Comparison of ENCODE assay signal across 8 cellular contexts in the genomic region with DNA sequence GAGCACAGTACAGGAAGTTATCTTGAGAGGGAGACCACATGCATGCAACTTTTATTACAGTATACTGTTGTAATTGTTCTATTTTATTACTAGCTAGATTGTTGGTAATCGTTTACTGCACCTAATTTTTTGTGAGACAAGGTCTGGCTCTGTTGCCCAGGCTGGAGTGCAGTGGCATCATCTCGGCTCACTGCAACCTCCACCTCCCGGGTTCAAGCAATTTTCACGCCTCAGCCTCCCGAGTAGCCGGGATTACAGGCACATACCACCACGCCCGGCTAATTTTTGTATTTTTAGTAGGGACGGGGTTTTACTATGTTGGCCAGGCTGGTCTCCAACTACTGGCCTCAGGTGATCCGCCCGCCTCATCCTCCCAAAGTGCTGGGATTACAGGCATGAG. TPM values are rescaled to one million over a fixed set of nuclear protein-coding genes. Genes with fewer than 3 reads are reported as not detected.
A peak's percentile ranks its signal among the peaks of the same experiment; 100 is the strongest.
DNase-seq lines count a peak whose midpoint lies in the region; ATAC-seq and TF ChIP-seq lines count a peak whose summit lies in the region.
"Not testable (repeated sequence)": the region's sequence is repeated elsewhere in the genome, so short reads cannot be mapped to it uniquely, and the experiment has no call there.

No MANE protein-coding gene starts in this region.

- DNase-seq in DND-41; NB4 (ENCODE audit: low read depth); activated CD4-positive, alpha-beta memory T cell treated with anti-CD3 and anti-CD28 coated beads for 36 hours; breast epithelium (ENCODE audit: low spot score in 2 of 2); foreskin fibroblast; retinal pigment epithelial cell (ENCODE audit: low read depth); uterus: not testable (repeated sequence)

- peaks cover 17% of the 10 kb centered on the region for H3K36me3 Mint-ChIP-seq in activated CD4-positive, alpha-beta memory T cell treated with anti-CD3 and anti-CD28 coated beads for 36 hours

- not testable (repeated sequence) for H2AFZ ChIP-seq in DND-41 (ENCODE audit: low read depth, low read length)

- H3K4me1 ChIP-seq in DND-41 (ENCODE audit: insufficient read depth, low read length): peaks cover 33% of the 10 kb centered on the region
- H3K4me1 ChIP-seq in breast epithelium: peaks cover 5 to 24% of the 10 kb centered on the region in 2 donors
- not testable (repeated sequence) for H3K4me1 ChIP-seq in mesodermal cell (ENCODE audit: control insufficient read depth, insufficient read depth, low read length, poor library complexity, severe bottlenecking); uterus

- H3K4me3 ChIP-seq in DND-41 (ENCODE audit: low read depth in 1 of 2, low read length in 2 of 2): peak overlapping the region; percentile 81 to 100
- H3K4me3 ChIP-seq in NB4 (ENCODE audit: low read depth, low read length): peak overlapping the region; percentile 100
- H3K4me3 ChIP-seq in breast epithelium: peak overlapping the region; percentile 69 to 99 (median 88)
- peak overlapping the region; percentile 67 to 79 for H3K4me3 ChIP-seq in foreskin fibroblast (ENCODE audit: low read depth in 1 of 2, low read length in 2 of 2)
- peak overlapping the region; percentile 88 for H3K4me3 ChIP-seq in mesodermal cell (ENCODE audit: extremely low read depth, insufficient read depth, low read length, poor library complexity, severe bottlenecking)
- peak overlapping the region; percentile 92 for H3K4me3 ChIP-seq in retinal pigment epithelial cell (ENCODE audit: low read length)
- H3K4me3 ChIP-seq in uterus: peak overlapping the region; percentile 65 to 99

- not testable (repeated sequence) for TF ChIP-seq CTCF in DND-41 (IDR thresholded peaks at IDR 0.05; ENCODE audit: borderline replicate concordance, extremely low read depth, low read length, poor library complexity, severe bottlenecking); NB4 (IDR thresholded peaks at IDR 0.05; ENCODE audit: low read depth, low read length); breast epithelium (IDR thresholded peaks at IDR 0.05); foreskin fibroblast (IDR thresholded peaks at IDR 0.05; ENCODE audit: low read depth, low read length); retinal pigment epithelial cell (conservative IDR thresholded peaks at IDR 0.05; ENCODE audit: low read depth, low read length); uterus (IDR thresholded peaks at IDR 0.05)

- not testable (repeated sequence) for H3K9me3 ChIP-seq in DND-41 (ENCODE audit: insufficient read depth, low read length, severe bottlenecking); breast epithelium; mesodermal cell (ENCODE audit: control insufficient read depth, low read length); uterus

- TF ChIP-seq POLR2A in NB4 (IDR thresholded peaks at IDR 0.05; ENCODE audit: extremely low read depth, insufficient read length); breast epithelium (IDR thresholded peaks at IDR 0.05); uterus (IDR thresholded peaks at IDR 0.05): not testable (repeated sequence)

- H3K27ac Mint-ChIP-seq in activated CD4-positive, alpha-beta memory T cell treated with anti-CD3 and anti-CD28 coated beads for 36 hours: not testable (repeated sequence)

- WGBS in mesodermal cell (ENCODE audit: insufficient coverage in 2 of 2), 2 experiments: 37 to 40% methylated on average over 2 to 5 of the region's 11 CpGs

- H3K9me3 Mint-ChIP-seq in activated CD4-positive, alpha-beta memory T cell treated with anti-CD3 and anti-CD28 coated beads for 36 hours: not testable (repeated sequence)

- peak overlapping the region; percentile 94 for H3K9ac ChIP-seq in DND-41 (ENCODE audit: low read depth, low read length)

- peaks cover 56% of the 10 kb centered on the region for H3K79me2 ChIP-seq in DND-41 (ENCODE audit: insufficient read depth, low read length)

- ATAC-seq in DND-41 (ENCODE audit: insufficient read depth, low read depth): not testable (repeated sequence)

- H3K4me3 Mint-ChIP-seq in activated CD4-positive, alpha-beta memory T cell treated with anti-CD3 and anti-CD28 coated beads for 36 hours: peak overlapping the region; percentile 92

- H3K27me3 ChIP-seq in DND-41 (ENCODE audit: insufficient read depth, low read length, poor library complexity); breast epithelium; uterus: not testable (repeated sequence)

- intact Hi-C loops in activated CD4-positive, alpha-beta memory T cell treated with anti-CD3 and anti-CD28 coated beads for 36 hours (cut with micrococcal nuclease): loop anchor here (10.0 kb wide), 2 partner anchors 132 to 168 kb away; a partner anchor contains a TSS
- intact Hi-C loops in breast epithelium (cut with DNase I; ENCODE audit: low total_unique reads): loop anchor here (10.0 kb wide), 1 partner anchor 168 kb away; a partner anchor contains a TSS
- intact Hi-C loops in uterus (cut with DNase I; ENCODE audit: low total_unique reads): not testable (repeated sequence)

- H3K27ac ChIP-seq in DND-41 (ENCODE audit: low read length); mesodermal cell (ENCODE audit: low read depth, low read length, severe bottlenecking): not testable (repeated sequence)
- H3K27ac ChIP-seq in breast epithelium (peak overlapping the region in 1 of 2 donors; percentile 76), uterus (peak overlapping the region in 1 of 2 donors; percentile 69)

- H4K20me1 ChIP-seq in DND-41 (ENCODE audit: insufficient read depth, low read length): peaks cover 33% of the 10 kb centered on the region

- peaks cover 41% of the 10 kb centered on the region for H3K36me3 ChIP-seq in DND-41 (ENCODE audit: insufficient read depth, low read length)
- H3K36me3 ChIP-seq in breast epithelium, uterus: not testable (repeated sequence)
- peaks cover 38% of the 10 kb centered on the region for H3K36me3 ChIP-seq in mesodermal cell (ENCODE audit: control insufficient read depth, insufficient read depth, low read length)

- H3K27me3 Mint-ChIP-seq in activated CD4-positive, alpha-beta memory T cell treated with anti-CD3 and anti-CD28 coated beads for 36 hours: not testable (repeated sequence)

- CTCF ChIA-PET in activated CD4-positive, alpha-beta memory T cell treated with anti-CD3 and anti-CD28 coated beads for 36 hours (lab: Charles Lee): not testable (repeated sequence)

- POLR2A ChIA-PET in activated CD4-positive, alpha-beta memory T cell treated with anti-CD3 and anti-CD28 coated beads for 36 hours (lab: Charles Lee): not testable (repeated sequence)

- H3K4me2 ChIP-seq in DND-41 (ENCODE audit: insufficient read depth, low read length): peak overlapping the region; percentile 80

- peaks cover 27% of the 10 kb centered on the region for H3K4me1 Mint-ChIP-seq in activated CD4-positive, alpha-beta memory T cell treated with anti-CD3 and anti-CD28 coated beads for 36 hours (ENCODE audit: low read depth)

RNA-seq across cellular contexts. Expression of a gene that starts 1.3 kb away (rescaled TPM):
- 10 to 100 TPM; 24.3 to 26.4 TPM for total RNA-seq in activated CD4-positive, alpha-beta memory T cell treated with anti-CD3 and anti-CD28 coated beads for 36 hours
- total RNA-seq in breast epithelium: 10 to 100 TPM; 12.3 to 15.4 (median 13.0) TPM
- polyA plus RNA-seq in mesodermal cell (2013, experiment 1 of 2): 43.3 TPM
- 42.0 TPM for polyA plus RNA-seq in mesodermal cell (2013, experiment 2 of 2)
- 10 to 100 TPM in 2 of 4 donors, 1 to 10 TPM in 2; 1.5 to 20.5 (median 9.4) TPM for total RNA-seq in uterus

RNA-seq across cellular contexts. Expression of a gene that starts 1.3 kb away (rescaled TPM):
- 1 to 10 TPM; 2.2 to 3.0 TPM for total RNA-seq in activated CD4-positive, alpha-beta memory T cell treated with anti-CD3 and anti-CD28 coated beads for 36 hours
- total RNA-seq in breast epithelium (10 to 100 TPM; 25.9 to 63.8 (median 34.7) TPM), uterus (10 to 100 TPM; 14.7 to 27.2 (median 21.1) TPM)
- 12.8 TPM for polyA plus RNA-seq in mesodermal cell (2013, experiment 1 of 2)
- polyA plus RNA-seq in mesodermal cell (2013, experiment 2 of 2): 12.8 TPM
